Comparison of ENCODE assay signal across 20 cellular contexts in the genomic region with DNA sequence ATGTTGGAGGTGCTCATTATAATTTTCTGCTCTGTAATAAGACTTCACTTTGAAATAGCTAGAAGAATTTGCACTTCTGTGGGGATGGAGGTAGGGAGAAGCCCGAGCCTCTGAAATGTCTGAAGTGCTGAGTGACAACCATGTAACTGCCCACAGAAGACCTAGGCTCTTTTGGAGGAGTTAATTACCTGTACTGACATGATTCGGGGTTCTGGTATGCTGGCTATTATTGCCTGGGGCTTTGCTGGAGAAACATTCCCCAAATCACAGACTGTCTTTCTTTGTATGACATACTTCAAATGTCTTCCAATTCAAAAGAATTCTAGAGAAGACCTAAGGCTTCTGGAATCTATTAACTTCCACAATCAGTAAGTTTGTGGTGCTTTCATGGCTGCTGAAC.
DNase-seq lines count a peak whose midpoint lies in the region; TF ChIP-seq lines count a peak whose summit lies in the region.
"Had no signal": no experiment of that assay in that cellular context is flagged by ENCODE, and none has a peak within 500 bp of the region (broad histone marks: within the 10 kb centered on the region; RNA-seq: fewer than 3 reads in every experiment).

No MANE protein-coding gene starts in this region.

- H3K4ac ChIP-seq in trophoblast cell (ENCODE audit: low read depth, low read length) (no peak overlapping the region), neuronal stem cell (ENCODE audit: low read length) (no peak overlapping the region)

- no peak overlapping the region for H4K8ac ChIP-seq in trophoblast cell (ENCODE audit: low read depth, low read length)
- no peak overlapping the region for H4K8ac ChIP-seq in neuronal stem cell (ENCODE audit: low read depth, low read length)

- CTCF ChIA-PET in MCF 10A (lab: Yijun Ruan, JAX) (interaction anchor here (0.6 kb wide), 1 partner anchor 255 kb away, joined by 3 read pairs; no protein-coding TSS in a partner anchor), mammary epithelial cell (lab: Charles Lee; ENCODE audit: low non-redundant PET) (no interaction called here)

- H2AK5ac ChIP-seq in trophoblast cell (ENCODE audit: low read length) (no peak overlapping the region), neuronal stem cell (ENCODE audit: low read depth, low read length) (no peak overlapping the region)

- H4K91ac ChIP-seq in trophoblast cell (ENCODE audit: low read depth, low read length) = no peak overlapping the region
- no peak overlapping the region for H4K91ac ChIP-seq in neuronal stem cell (ENCODE audit: low read depth, low read length, poor library complexity)

- no peak for TF ChIP-seq CTCF in MCF 10A (IDR thresholded peaks at IDR 0.05; ENCODE audit: unreplicated experiment)
- TF ChIP-seq CTCF in breast epithelium (IDR thresholded peaks at IDR 0.05) = no peak
- no peak for TF ChIP-seq CTCF in mammary epithelial cell (conservative IDR thresholded peaks at IDR 0.05 in 1 of 2, IDR thresholded peaks at IDR 0.05 in 1 of 2; ENCODE audit: extremely low read depth in 1 of 2, insufficient read depth in 1 of 2, low read depth in 1 of 2, low read length in 2 of 2)

- no peak overlapping the region for H3K27ac Mint-ChIP-seq in MCF 10A (ENCODE audit: low read depth, unreplicated experiment)
- H3K27ac Mint-ChIP-seq: CD4-positive, alpha-beta memory T cell had no signal

- H3K79me2 ChIP-seq in mammary epithelial cell (ENCODE audit: insufficient read depth, low read length) (no peaks in the 10 kb centered on the region), trophoblast cell (ENCODE audit: control insufficient read depth, insufficient read depth, low read length, poor library complexity) (no peaks in the 10 kb centered on the region)

- WGBS in mammary epithelial cell (ENCODE audit: low coverage, missing lambda C conversion rate) = 0% methylated on average over 2 of the region's 2 CpGs
- WGBS in trophoblast cell (ENCODE audit: extremely low coverage, insufficient coverage, insufficient read length) = no CpG with 5 or more reads among the region's 2 CpGs
- WGBS in neuronal stem cell (ENCODE audit: extremely low coverage in 2 of 2, insufficient read length in 2 of 2, insufficient replicate concordance in 1 of 2), 2 donors = no CpG with 5 or more reads among the region's 2 CpGs

- H2BK5ac ChIP-seq in trophoblast cell (ENCODE audit: low read depth, low read length, poor library complexity) (no peak overlapping the region), neuronal stem cell (ENCODE audit: low read length) (no peak overlapping the region)

- no peaks in the 10 kb centered on the region for H4K20me1 ChIP-seq in mammary epithelial cell (ENCODE audit: insufficient read depth, low read length)
- H4K20me1 ChIP-seq: BLaER1 treated with 17β-estradiol and CSF1 and Interleukin-3, amounts not matched to agents 10 nM and 100 nM had no signal

- no peaks in the 10 kb centered on the region for H3K4me1 ChIP-seq in breast epithelium
- no peaks in the 10 kb centered on the region for H3K4me1 ChIP-seq in mammary epithelial cell (ENCODE audit: insufficient read depth, low read length)
- H3K4me1 ChIP-seq in trophoblast cell (ENCODE audit: control insufficient read depth in 1 of 2, insufficient read depth in 2 of 2, low read length in 2 of 2) = peaks cover 5 to 8% of the 10 kb centered on the region in 2 experiments
- no peaks in the 10 kb centered on the region for H3K4me1 ChIP-seq in neuronal stem cell (ENCODE audit: control insufficient read depth in 2 of 2, insufficient read depth in 1 of 2, low read depth in 1 of 2, low read length in 2 of 2)

- no peak overlapping the region for H4K12ac ChIP-seq in trophoblast cell (ENCODE audit: low read depth, low read length)

- H3K18ac ChIP-seq in trophoblast cell (ENCODE audit: low read length) = no peak overlapping the region
- H3K18ac ChIP-seq in neuronal stem cell (ENCODE audit: low read length) = no peak overlapping the region

- H3K36me3 Mint-ChIP-seq in MCF 10A (ENCODE audit: insufficient read depth, unreplicated experiment) = no peaks in the 10 kb centered on the region
- H3K36me3 Mint-ChIP-seq: CD4-positive, alpha-beta memory T cell had no signal

- POLR2A ChIA-PET in MCF 10A (lab: Yijun Ruan, JAX) = interaction anchor here (0.7 kb wide), 1 partner anchor 431 kb away, joined by 5 read pairs; no protein-coding TSS in a partner anchor

- peak overlapping the region; percentile 44 for H3K4me2 ChIP-seq in mammary epithelial cell (ENCODE audit: insufficient read depth, low read depth, low read length)
- H3K4me2 ChIP-seq in trophoblast cell (ENCODE audit: low read length) = no peak overlapping the region
- H3K4me2 ChIP-seq in neuronal stem cell (ENCODE audit: insufficient read depth, low read length, poor library complexity, severe bottlenecking) = no peak overlapping the region
- H3K4me2 ChIP-seq: BLaER1 treated with 17β-estradiol and CSF1 and Interleukin-3, amounts not matched to agents 10 nM and 100 nM had no signal

- H2BK12ac ChIP-seq in trophoblast cell (ENCODE audit: low read length) (no peak overlapping the region), neuronal stem cell (ENCODE audit: low read length) (no peak overlapping the region)

- no peak overlapping the region for H3K4me3 Mint-ChIP-seq in MCF 10A (ENCODE audit: unreplicated experiment)
- H3K4me3 Mint-ChIP-seq: CD4-positive, alpha-beta memory T cell had no signal

- H3K4me3 ChIP-seq in breast epithelium (no peak overlapping the region), mammary epithelial cell (replicated peaks in 1 of 3; ENCODE audit: insufficient read depth in 1 of 3, low read depth in 2 of 3, low read length in 3 of 3) (no peak overlapping the region), trophoblast cell (ENCODE audit: low read depth, low read length) (no peak overlapping the region), neuronal stem cell (ENCODE audit: low read length in 2 of 2) (no peak overlapping the region)
- H3K4me3 ChIP-seq: BLaER1 treated with 17β-estradiol and CSF1 and Interleukin-3, amounts not matched to agents 10 nM and 100 nM; K562 had no signal

- H3K27me3 Mint-ChIP-seq in MCF 10A (ENCODE audit: insufficient read depth, unreplicated experiment) = no peaks in the 10 kb centered on the region
- H3K27me3 Mint-ChIP-seq: CD4-positive, alpha-beta memory T cell had no signal

- H2BK15ac ChIP-seq in neuronal stem cell (ENCODE audit: low read length) = no peak overlapping the region

- H3K36me3 ChIP-seq in breast epithelium (no peaks in the 10 kb centered on the region), mammary epithelial cell (ENCODE audit: insufficient read depth, low read length) (no peaks in the 10 kb centered on the region), trophoblast cell (ENCODE audit: control insufficient read depth in 1 of 2, insufficient read depth in 2 of 2, low read length in 2 of 2) (no peaks in the 10 kb centered on the region), neuronal stem cell (replicated peaks in 1 of 2; ENCODE audit: control insufficient read depth in 2 of 2, insufficient read depth in 2 of 2, low read length in 2 of 2) (no peaks in the 10 kb centered on the region)
- H3K36me3 ChIP-seq: BLaER1 treated with 17β-estradiol and CSF1 and Interleukin-3, amounts not matched to agents 10 nM and 100 nM had no signal

- BruUV-seq in MCF 10A (replicated peaks; lab: Mats Ljungman, UMichigan) (no TSS peak), mammary epithelial cell (replicated peaks; lab: Mats Ljungman, UMichigan) (no TSS peak)

- in situ Hi-C loops in mammary epithelial cell (cut with MboI; ENCODE audit: low sequenced_read_pairs in 2 of 2) = no loop called here

- H3K9ac ChIP-seq in mammary epithelial cell (ENCODE audit: insufficient read depth, low read length) (no peak overlapping the region), trophoblast cell (ENCODE audit: low read length) (no peak overlapping the region), neuronal stem cell (ENCODE audit: low read depth, low read length, poor library complexity) (no peak overlapping the region)
- H3K9ac ChIP-seq: BLaER1 treated with 17β-estradiol and CSF1 and Interleukin-3, amounts not matched to agents 10 nM and 100 nM had no signal

- no peak overlapping the region for H3K23ac ChIP-seq in trophoblast cell (ENCODE audit: low read length)
- no peak overlapping the region for H3K23ac ChIP-seq in neuronal stem cell (ENCODE audit: low read depth, low read length, poor library complexity)

- dilution Hi-C loops in mammary epithelial cell (cut with HindIII; ENCODE audit: low sequenced_read_pairs) = no loop called here

- H2AFZ ChIP-seq in mammary epithelial cell (ENCODE audit: low read depth, low read length) (peak overlapping the region; percentile 3), trophoblast cell (ENCODE audit: insufficient read depth, low read length, poor library complexity) (no peak overlapping the region), neuronal stem cell (ENCODE audit: low read length) (no peak overlapping the region)

- H3K27ac ChIP-seq in breast epithelium = no peak overlapping the region
- H3K27ac ChIP-seq in mammary epithelial cell (ENCODE audit: insufficient read depth, low read depth, low read length) = no peak overlapping the region
- no peak overlapping the region for H3K27ac ChIP-seq in trophoblast cell (ENCODE audit: low read depth, low read length)
- H3K27ac ChIP-seq in neuronal stem cell (replicated peaks; ENCODE audit: low read length) = no peak overlapping the region
- H3K27ac ChIP-seq: 22Rv1; BLaER1 treated with 17β-estradiol and CSF1 and Interleukin-3, amounts not matched to agents 10 nM and 100 nM had no signal

- H3K9me3 ChIP-seq in breast epithelium (peaks cover 0 to 6% of the 10 kb centered on the region in 2 donors), mammary epithelial cell (replicated peaks; ENCODE audit: insufficient read depth, low read length) (no peaks in the 10 kb centered on the region), trophoblast cell (ENCODE audit: insufficient read depth, low read depth, low read length) (no peaks in the 10 kb centered on the region), neuronal stem cell (replicated peaks in 1 of 2; ENCODE audit: control insufficient read depth in 2 of 2, insufficient read depth in 1 of 2, low read depth in 1 of 2, low read length in 2 of 2) (no peaks in the 10 kb centered on the region)

- peaks cover 0 to 14% of the 10 kb centered on the region in 2 donors for H3K27me3 ChIP-seq in breast epithelium
- no peaks in the 10 kb centered on the region for H3K27me3 ChIP-seq in mammary epithelial cell (ENCODE audit: insufficient read depth, low read length)
- H3K27me3 ChIP-seq in trophoblast cell (ENCODE audit: insufficient read depth, low read length) = no peaks in the 10 kb centered on the region
- no peaks in the 10 kb centered on the region for H3K27me3 ChIP-seq in neuronal stem cell (ENCODE audit: control insufficient read depth in 3 of 3, insufficient read depth in 3 of 3, low read depth in 1 of 3, low read length in 3 of 3)

- H3K79me1 ChIP-seq in trophoblast cell (ENCODE audit: low read length) = peaks cover 3% of the 10 kb centered on the region
- no peaks in the 10 kb centered on the region for H3K79me1 ChIP-seq in neuronal stem cell (ENCODE audit: low read depth, low read length)

- intact Hi-C loops in MCF 10A (cut with micrococcal nuclease) (no loop called here), breast epithelium (cut with DNase I; ENCODE audit: low total_unique reads) (no loop called here), mammary epithelial cell (cut with micrococcal nuclease) (no loop called here)

- no peak for TF ChIP-seq POLR2A in breast epithelium (IDR thresholded peaks at IDR 0.05)

- H3K14ac ChIP-seq in trophoblast cell (ENCODE audit: low read length) = no peak overlapping the region
- no peak overlapping the region for H3K14ac ChIP-seq in neuronal stem cell (ENCODE audit: low read length)

- H3K9me3 Mint-ChIP-seq in MCF 10A (ENCODE audit: unreplicated experiment) = peaks cover 8% of the 10 kb centered on the region

- H3K4me1 Mint-ChIP-seq in MCF 10A (ENCODE audit: insufficient read depth, unreplicated experiment) = no peaks in the 10 kb centered on the region
- H3K4me1 Mint-ChIP-seq: CD4-positive, alpha-beta memory T cell had no signal

- H2BK120ac ChIP-seq in trophoblast cell (ENCODE audit: insufficient read depth, low read length, poor library complexity) = no peak overlapping the region
- no peak overlapping the region for H2BK120ac ChIP-seq in neuronal stem cell (ENCODE audit: low read depth, low read length)

- DNase-seq in MCF 10A (ENCODE audit: unreplicated experiment) = peak; percentile 3
- DNase-seq in breast epithelium (ENCODE audit: low spot score in 2 of 2) = no peak
- peak; percentile 33 for DNase-seq in mammary epithelial cell
- DNase-seq in iPS-NIHi7 (ENCODE audit: extremely low spot score) = peak; percentile 23
- peak; percentile 59 to 73 for DNase-seq in trophoblast cell
- no peak for DNase-seq in neuronal stem cell (ENCODE audit: low spot score)
- DNase-seq in NCI-H1436 (lab: John Stamatoyannopoulos, UW) = no peak
- no peak for DNase-seq in NCI-H1930 (lab: John Stamatoyannopoulos, UW)
- DNase-seq: CD4-positive, alpha-beta memory T cell; DMS153; MM.1S; NCI-H1048; NCI-H1417 treated with DMSO at 0.1 percent for 48 hours; NCI-H2029 treated with DMSO at 0.1 percent for 48 hours; NCI-H226; NCI-H524 treated with DMSO at 0.1 percent for 48 hours; SHP77 had no signal

Comparison
In these comparisons a context has a peak if more than half of its experiments do, and no peak if none do; other contexts are left out.
1. DNase-seq: peak in MCF 10A (single experiment), mammary epithelial cell (single experiment), iPS-NIHi7 (single experiment) and trophoblast cell (2 of 2); none in breast epithelium (0 of 2), neuronal stem cell (single experiment), NCI-H1436 (single experiment) and NCI-H1930 (0 of 2).